14 cellular contexts compared by ENCODE assay signal in genomic region chr1:232602622-232603021, GRCh38. TPM values are rescaled to one million over a fixed set of nuclear protein-coding genes. Genes with fewer than 3 reads are reported as not detected.
DNase-seq lines count a peak whose midpoint lies in the region; ATAC-seq, FAIRE-seq and TF ChIP-seq lines count a peak whose summit lies in the region.
"Had no signal": no experiment of that assay in that cellular context is flagged by ENCODE, and none has a peak within 500 bp of the region (broad histone marks: within the 10 kb centered on the region; RNA-seq: fewer than 3 reads in every experiment).

No MANE protein-coding gene starts in this region.

- no peak for TF ChIP-seq POLR2A in K562 (conservative IDR thresholded peaks at IDR 0.05)

- H3K79me2 ChIP-seq in K562 (ENCODE audit: control insufficient read depth, insufficient read depth, low read length) = no peaks in the 10 kb centered on the region

- BruUV-seq in K562 (replicated peaks; lab: Mats Ljungman, UMichigan) = no TSS peak

- peaks cover 34% of the 10 kb centered on the region for H3K4me1 Mint-ChIP-seq in CD14-positive monocyte

- H3K4me3 ChIP-seq in HEK293 (ENCODE audit: low read depth, low read length) = no peak overlapping the region
- H3K4me3 ChIP-seq in K562 = no peak overlapping the region
- H3K4me3 ChIP-seq in kidney epithelial cell (ENCODE audit: low read depth, low read length) = no peak overlapping the region
- H3K4me3 ChIP-seq: left lung, right atrium auricular region had no signal

- intact Hi-C loops in CD14-positive monocyte (cut with micrococcal nuclease) = loop anchor here in 1 of 2 donors (10.0 kb wide), 1 partner anchor 512 kb away; no protein-coding TSS in a partner anchor
- intact Hi-C loops in K562 (cut with micrococcal nuclease) = no loop called here

- H3K4me1 ChIP-seq in HEK293 (ENCODE audit: control insufficient read depth, insufficient read depth, low read length) = peaks cover 27% of the 10 kb centered on the region
- no peaks in the 10 kb centered on the region; a peak in 1 of 5 replicates for H3K4me1 ChIP-seq in K562 (replicated peaks in 1 of 2; ENCODE audit: control insufficient read depth in 2 of 2, insufficient read depth in 2 of 2, low read length in 2 of 2)

- H3K36me3 ChIP-seq in HEK293 (ENCODE audit: control insufficient read depth in 2 of 2, insufficient read depth in 1 of 2, low read length in 2 of 2) (peaks cover 0 to 4% of the 10 kb centered on the region in 2 experiments; a peak in 1 of 3 replicates), K562 (ENCODE audit: control insufficient read depth, insufficient read depth, low read length) (no peaks in the 10 kb centered on the region), kidney epithelial cell (ENCODE audit: control insufficient read depth, insufficient read depth, low read length) (no peaks in the 10 kb centered on the region)
- H3K36me3 ChIP-seq: left lung, right atrium auricular region had no signal

- H3K9me3 ChIP-seq in HEK293 (ENCODE audit: control insufficient read depth, insufficient read depth, low read depth, low read length) (no peaks in the 10 kb centered on the region), K562 (replicated peaks; ENCODE audit: control insufficient read depth, insufficient read depth, low read depth, low read length) (no peaks in the 10 kb centered on the region)
- H3K9me3 ChIP-seq: left lung, right atrium auricular region had no signal

- no peaks in the 10 kb centered on the region for H4K20me1 ChIP-seq in K562 (replicated peaks; ENCODE audit: control insufficient read depth, insufficient read depth, low read length)

- no peak overlapping the region for H3K4me2 ChIP-seq in K562 (ENCODE audit: insufficient read depth, low read length)

- peaks cover 0 to 10% (median 8%) of the 10 kb centered on the region in 7 donors for H3K9me3 Mint-ChIP-seq in CD14-positive monocyte

- in situ Hi-C loops in K562 (cut with MboI) = no loop called here

- POLR2A ChIA-PET in HEK293 (lab: Yijun Ruan, JAX) = interaction anchor here (1.0 kb wide), 1 partner anchor 25 kb away, joined by 4 read pairs; no protein-coding TSS in a partner anchor
- POLR2A ChIA-PET in K562 (lab: Yijun Ruan, JAX) = no interaction called here

- FAIRE-seq in K562 (lab: Jason Lieb, UNC) = no peak

- DNase-seq in CD14-positive monocyte (ENCODE audit: low spot score) (no peak), K562 (ENCODE audit: extremely low read depth in 1 of 4, low spot score in 3 of 4) (no peak), kidney epithelial cell (ENCODE audit: low read depth) (no peak), cerebellar nuclear complex (lab: John Stamatoyannopoulos, UW) (no peak), NCI-H146 (lab: John Stamatoyannopoulos, UW) (no peak), cerebellum (ENCODE audit: low spot score) (no peak)
- DNase-seq: activated effector memory CD4-positive, alpha-beta T cell treated with anti-CD3 and anti-CD28 coated beads, Interleukin-2, amount 50 U/mL, for 16 hours; left lung; naive thymus-derived CD4-positive, alpha-beta T cell; NCI-H2029 treated with DMSO at 0.1 percent for 48 hours; NCI-H526 treated with DMSO at 0.1 percent for 48 hours had no signal

- H3K4me3 Mint-ChIP-seq in CD14-positive monocyte = no peak overlapping the region
- H3K4me3 Mint-ChIP-seq: naive thymus-derived CD4-positive, alpha-beta T cell had no signal

- peaks cover 0 to 1% (median 1%) of the 10 kb centered on the region in 3 donors for H3K27me3 Mint-ChIP-seq in CD14-positive monocyte (ENCODE audit: low read depth in 3 of 3)
- H3K27me3 Mint-ChIP-seq: naive thymus-derived CD4-positive, alpha-beta T cell had no signal

- H3K36me3 Mint-ChIP-seq in CD14-positive monocyte = peaks cover 2 to 4% of the 10 kb centered on the region in 2 donors

- H3K27ac Mint-ChIP-seq in CD14-positive monocyte = peak overlapping the region in 1 of 7 donors; percentile 45

- TF ChIP-seq RAD21 in K562 (CRISPR knock-in tag; conservative IDR thresholded peaks at IDR 0.05 in 1 of 2, IDR thresholded peaks at IDR 0.05 in 1 of 2) = no peak

- peaks cover 0 to 3% of the 10 kb centered on the region in 2 experiments; a peak in 1 of 5 replicates for H3K27me3 ChIP-seq in K562 (ENCODE audit: control insufficient read depth in 2 of 2, insufficient read depth in 2 of 2, low read length in 2 of 2)
- no peaks in the 10 kb centered on the region for H3K27me3 ChIP-seq in kidney epithelial cell (ENCODE audit: control insufficient read depth, insufficient read depth, low read length)
- H3K27me3 ChIP-seq: left lung, right atrium auricular region had no signal

- H2AFZ ChIP-seq in K562 (ENCODE audit: low read depth, low read length) = no peak overlapping the region

- H3K9ac ChIP-seq in K562 (ENCODE audit: insufficient read depth in 1 of 2, low read depth in 2 of 2, low read length in 2 of 2) = no peak overlapping the region

- no peak overlapping the region for H3K27ac ChIP-seq in HEK293 (ENCODE audit: extremely low read depth, low read depth, low read length)
- no peak overlapping the region for H3K27ac ChIP-seq in K562 (ENCODE audit: extremely low read depth, low read depth, low read length)
- H3K27ac ChIP-seq: left lung, right atrium auricular region had no signal

- WGBS in K562 (ENCODE audit: insufficient coverage, low coverage, missing lambda C conversion rate) = 3% methylated on average over 4 of the region's 4 CpGs

- CTCF ChIA-PET in HEK293 (lab: Yijun Ruan, JAX) (interaction anchor here (0.6 to 3.6 kb wide), 15 partner anchors 8 to 1069 kb away, joined by 3 to 22 read pairs (median 4); partner anchors contain the start of gene SIPA1L2), K562 (lab: Yijun Ruan, JAX; ENCODE audit: low intra/inter-chr PET ratio) (no interaction called here)

- TF ChIP-seq EP300 in K562 (IDR thresholded peaks at IDR 0.05; ENCODE audit: low read length) = no peak

- ATAC-seq in K562 (peak; percentile 53; the same call in 2 of the 3 replicates), GM21526 (IDR thresholded peaks at IDR 0.05; ENCODE audit: low FRiP score, unreplicated experiment) (no peak)
- ATAC-seq: left lung; naive thymus-derived CD4-positive, alpha-beta T cell had no signal

- no peaks in the 10 kb centered on the region for H3K9me1 ChIP-seq in K562 (ENCODE audit: control insufficient read depth, insufficient read depth, low read length)

- TF ChIP-seq CTCF in CD14-positive monocyte (IDR thresholded peaks at IDR 0.05) (peak; percentile 33), HEK293 (tag by site-specific recombination; IDR thresholded peaks at IDR 0.05) (0 out of 2 replicates have a peak, but pooled peaks have one; percentile 7), K562 (IDR thresholded peaks at IDR 0.05 in 2 of 3, conservative IDR thresholded peaks at IDR 0.05 in 1 of 3; ENCODE audit: insufficient read depth in 2 of 3, low read depth in 1 of 3, low read length in 3 of 3) (peak in 2 of 3 experiments; percentile 14 to 16; a peak in 1 of 6 replicates), kidney epithelial cell (IDR thresholded peaks at IDR 0.05; ENCODE audit: insufficient read depth, low read length, poor library complexity, severe bottlenecking) (peak; percentile 28)

TF ChIP-seq in HEK293, 187 proteins besides CTCF, POLR2A, EP300 and RAD21:
- TF ChIP-seq ZNF514 (tag by site-specific recombination; IDR thresholded peaks at IDR 0.05) = no peak
- no peak for TF ChIP-seq ZNF169 (tag by site-specific recombination; IDR thresholded peaks at IDR 0.05)

TF ChIP-seq in K562, 482 proteins besides CTCF, POLR2A, EP300 and RAD21:
- peak; percentile 53; the same call in 1 of the 2 replicates for TF ChIP-seq SPI1 (IDR thresholded peaks at IDR 0.05; ENCODE audit: borderline replicate concordance, low read depth, low read length)
- TF ChIP-seq, protein P1, sequence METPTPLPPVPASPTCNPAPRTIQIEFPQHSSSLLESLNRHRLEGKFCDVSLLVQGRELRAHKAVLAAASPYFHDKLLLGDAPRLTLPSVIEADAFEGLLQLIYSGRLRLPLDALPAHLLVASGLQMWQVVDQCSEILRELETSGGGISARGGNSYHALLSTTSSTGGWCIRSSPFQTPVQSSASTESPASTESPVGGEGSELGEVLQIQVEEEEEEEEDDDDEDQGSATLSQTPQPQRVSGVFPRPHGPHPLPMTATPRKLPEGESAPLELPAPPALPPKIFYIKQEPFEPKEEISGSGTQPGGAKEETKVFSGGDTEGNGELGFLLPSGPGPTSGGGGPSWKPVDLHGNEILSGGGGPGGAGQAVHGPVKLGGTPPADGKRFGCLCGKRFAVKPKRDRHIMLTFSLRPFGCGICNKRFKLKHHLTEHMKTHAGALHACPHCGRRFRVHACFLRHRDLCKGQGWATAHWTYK (CRISPR knock-in tag; IDR thresholded peaks at IDR 0.05) = no peak
TF ChIP-seq in K562: peak in this region for 1.

RNA-seq across cellular contexts. Expression of gene SIPA1L2, which starts 27.3 kb away (rescaled TPM):
- polyA plus RNA-seq in CD14-positive monocyte (1 to 10 TPM in 1 of 2 donors, under 1 TPM in 1; 0.64 to 1.3 TPM), K562 (2011; rRNA removed) (not detected in 2 replicates), K562 (2014; fragmentation: Illumina TruSeq; extraction: Trizol) (0.04 TPM in 1 of 2 replicates, not detected in the other), K562 (2014; fragmentation: Nextera tagmentation; extraction: Ambion mirVana) (not detected), K562 (2014; rRNA removed) (0.01 TPM in 1 of 2 replicates, not detected in the other)
- 0.09 TPM in 1 of 2 replicates, not detected in the other for total RNA-seq in K562 (2011; cell fraction: chromatin; rRNA removed; ENCODE audit: low replicate concordance)
- not detected in 2 replicates for total RNA-seq in K562 (2011; cell fraction: nucleolus; rRNA removed)
- total RNA-seq in K562 (2011; cell fraction: nucleoplasm; rRNA removed) = not detected in 2 replicates
- total RNA-seq in K562 (2014; rRNA removed) (0.09 and 0.12 TPM in 2 replicates), K562 (2014; rRNA removed; fragmentation: Illumina TruSeq; extraction: Trizol) (0.03 and 0.04 TPM in 2 replicates), K562 (2015; rRNA removed; fragmentation: Illumina TruSeq; extraction: Trizol) (0.04 TPM in 1 of 2 replicates, not detected in the other), K562 (2021) (0.07 and 0.22 TPM in 2 replicates), kidney epithelial cell (13.7 and 16.4 TPM in 2 replicates), cerebellum (96.5 TPM)
- polyA plus RNA-seq in K562 (2011; cell fraction: cytosol; rRNA removed) = 0.01 TPM in 1 of 2 replicates, not detected in the other
- polyA plus RNA-seq in K562 (2011; cell fraction: nucleus; rRNA removed) = not detected in 2 replicates
- 0.01 and 1.2 TPM in 2 replicates for polyA plus RNA-seq in K562 (2012)
- polyA minus RNA-seq in K562 (2011; rRNA and poly(A)+ RNA removed) = not detected in 2 replicates
- not detected in 2 replicates for polyA minus RNA-seq in K562 (2011; cell fraction: cytosol; rRNA and poly(A)+ RNA removed)
- polyA minus RNA-seq in K562 (2011; cell fraction: nucleus; rRNA and poly(A)+ RNA removed) = not detected in 2 replicates

Comparison
In these comparisons a context has a peak if more than half of its experiments do, and no peak if none do; other contexts are left out.
1. RNA of gene SIPA1L2, which starts 27.3 kb away (total RNA-seq): 96.5 TPM in cerebellum (single experiment) and 13.7 to 16.4 TPM in kidney epithelial cell; 0.03 to 0.22 TPM in K562; every median in the first group is over 10 times any median in the second.
2. Peak in every context shown above with its lines, with median percentiles within 50 percentile points of each other: CTCF ChIP-seq.